Comparison of ENCODE assay signal across 11 cellular contexts in genomic region chr16:79451196-79451816, GRCh38.
A peak's percentile ranks its signal among the peaks of the same experiment; 100 is the strongest.
DNase-seq lines count a peak whose midpoint lies in the region; ATAC-seq and TF ChIP-seq lines count a peak whose summit lies in the region.
"Had no signal": no experiment of that assay in that cellular context is flagged by ENCODE, and none has a peak within 500 bp of the region (broad histone marks: within the 10 kb centered on the region; RNA-seq: fewer than 3 reads in every experiment).

No MANE protein-coding gene starts in this region.

- H3K14ac ChIP-seq in H9 (ENCODE audit: insufficient read depth, low read length): no peak overlapping the region

- peak; percentile 61 for DNase-seq in activated CD4-positive, alpha-beta T cell treated with anti-CD3 and anti-CD28 coated beads, Interleukin-2, amount 10 ng/mL, durations not matched to agents 24 days and 14 days
- no peak for DNase-seq in activated CD4-positive, alpha-beta T cell treated with anti-CD3 and anti-CD28 coated beads for 4 hours
- DNase-seq in SK-N-MC (ENCODE audit: low read depth, low spot score) (peak; percentile 28), putamen (ENCODE audit: low spot score) (peak; percentile 35), erythroblast (lab: John Stamatoyannopoulos, UW) (no peak), H9 (no peak)
- DNase-seq in activated naive CD4-positive, alpha-beta T cell treated with anti-CD3 and anti-CD28 coated beads, Interleukin-2, amount 10 ng/mL, durations not matched to agents 7 days and 5 days: no peak
- DNase-seq: caudate nucleus, NCI-H446 had no signal

- H2BK15ac ChIP-seq in H9 (ENCODE audit: low read depth, low read length): no peak overlapping the region

- H3K9ac ChIP-seq in SK-N-MC (ENCODE audit: insufficient read length) (no peak overlapping the region), H9 (ENCODE audit: extremely low read depth, insufficient read length, low read length) (no peak overlapping the region)

- H2AFZ ChIP-seq in H9 (ENCODE audit: low read length): no peak overlapping the region

- no peaks in the 10 kb centered on the region for H3K9me3 Mint-ChIP-seq in activated CD4-positive, alpha-beta T cell treated with anti-CD3 and anti-CD28 coated beads, Interleukin-2, amount 10 ng/mL, durations not matched to agents 24 days and 14 days
- peaks cover 3% of the 10 kb centered on the region for H3K9me3 Mint-ChIP-seq in activated naive CD4-positive, alpha-beta T cell treated with anti-CD3 and anti-CD28 coated beads, Interleukin-2, amount 10 ng/mL, durations not matched to agents 7 days and 5 days
- no peaks in the 10 kb centered on the region for H3K9me3 Mint-ChIP-seq in H9
- H3K9me3 Mint-ChIP-seq: natural killer cell treated with Interleukin-12 subunit alpha and Interleukin-12 subunit beta and Interleukin-15 and Interleukin-18, amount 100 ng/mL, for 72 hours had no signal

- no peak for TF ChIP-seq CTCF in H9 (conservative IDR thresholded peaks at IDR 0.05)

- peaks cover 19% of the 10 kb centered on the region for H3K27me3 Mint-ChIP-seq in activated CD4-positive, alpha-beta T cell treated with anti-CD3 and anti-CD28 coated beads, Interleukin-2, amount 10 ng/mL, durations not matched to agents 24 days and 14 days
- H3K27me3 Mint-ChIP-seq in activated naive CD4-positive, alpha-beta T cell treated with anti-CD3 and anti-CD28 coated beads, Interleukin-2, amount 10 ng/mL, durations not matched to agents 7 days and 5 days: peaks cover 8% of the 10 kb centered on the region
- peaks cover 2% of the 10 kb centered on the region; the same call in 1 of the 2 replicates for H3K27me3 Mint-ChIP-seq in H9 (ENCODE audit: low read depth)

- H3K9me3 ChIP-seq in SK-N-MC (ENCODE audit: low read depth, low read length) (no peaks in the 10 kb centered on the region), H9 (ENCODE audit: control insufficient read depth, low read depth, low read length) (no peaks in the 10 kb centered on the region)

- H2AK5ac ChIP-seq in H9 (ENCODE audit: insufficient read length, low read length): no peak overlapping the region

- no peaks in the 10 kb centered on the region for H3K23me2 ChIP-seq in H9 (ENCODE audit: insufficient read length, low read depth, low read length, poor library complexity, severe bottlenecking)

- H2BK12ac ChIP-seq in H9 (ENCODE audit: insufficient read length, low read depth, low read length): no peak overlapping the region

- CTCF ChIA-PET in activated naive CD4-positive, alpha-beta T cell treated with anti-CD3 and anti-CD28 coated beads, Interleukin-2, amount 10 ng/mL, durations not matched to agents 7 days and 5 days (lab: Charles Lee): no interaction called here

- H4K20me1 ChIP-seq in H9 (ENCODE audit: control insufficient read depth, insufficient read depth, insufficient read length): no peaks in the 10 kb centered on the region

- intact Hi-C loops in activated CD4-positive, alpha-beta T cell treated with anti-CD3 and anti-CD28 coated beads, Interleukin-2, amount 10 ng/mL, durations not matched to agents 24 days and 14 days (cut with micrococcal nuclease): loop anchor here (10.0 kb wide), 1 partner anchor 377 kb away; no protein-coding TSS in a partner anchor

- H3K18ac ChIP-seq in H9 (ENCODE audit: insufficient read length, low read depth, low read length): no peak overlapping the region

- no peak for TF ChIP-seq POLR2A in erythroblast (IDR thresholded peaks at IDR 0.05; ENCODE audit: low read length)

- no peak overlapping the region for H3T11ph ChIP-seq in H9 (ENCODE audit: low read length)

- no peak overlapping the region for H3K4ac ChIP-seq in H9 (ENCODE audit: low read depth, low read length)

- H3K4me1 Mint-ChIP-seq in activated CD4-positive, alpha-beta T cell treated with anti-CD3 and anti-CD28 coated beads, Interleukin-2, amount 10 ng/mL, durations not matched to agents 24 days and 14 days: peaks cover 14% of the 10 kb centered on the region
- H3K4me1 Mint-ChIP-seq in activated naive CD4-positive, alpha-beta T cell treated with anti-CD3 and anti-CD28 coated beads, Interleukin-2, amount 10 ng/mL, durations not matched to agents 7 days and 5 days: peaks cover 13% of the 10 kb centered on the region
- H3K4me1 Mint-ChIP-seq in H9: no peaks in the 10 kb centered on the region

- no peak overlapping the region for H2BK120ac ChIP-seq in H9 (ENCODE audit: low read depth, low read length, poor library complexity, severe bottlenecking)

- no peak overlapping the region for H4K5ac ChIP-seq in H9 (ENCODE audit: insufficient read length, low read depth, low read length)

- H3K27ac Mint-ChIP-seq in activated CD4-positive, alpha-beta T cell treated with anti-CD3 and anti-CD28 coated beads, Interleukin-2, amount 10 ng/mL, durations not matched to agents 24 days and 14 days: peak overlapping the region; percentile 31
- H3K27ac Mint-ChIP-seq in activated naive CD4-positive, alpha-beta T cell treated with anti-CD3 and anti-CD28 coated beads, Interleukin-2, amount 10 ng/mL, durations not matched to agents 7 days and 5 days: no peak overlapping the region
- no peak overlapping the region for H3K27ac Mint-ChIP-seq in H9
- H3K27ac Mint-ChIP-seq: natural killer cell treated with Interleukin-12 subunit alpha and Interleukin-12 subunit beta and Interleukin-15 and Interleukin-18, amount 100 ng/mL, for 72 hours had no signal

- no peak overlapping the region for H3K23ac ChIP-seq in H9 (ENCODE audit: insufficient read length, low read depth, low read length)

- H3K27ac ChIP-seq in SK-N-MC (peak overlapping the region; percentile 90), H9 (ENCODE audit: insufficient read length, low read depth, low read length) (no peak overlapping the region)

- no peaks in the 10 kb centered on the region for H3K79me1 ChIP-seq in H9 (ENCODE audit: insufficient read depth, low read depth, low read length, poor library complexity, severe bottlenecking)

- ATAC-seq in HG03064 (IDR thresholded peaks at IDR 0.05; ENCODE audit: low read depth, unreplicated experiment): peak; percentile 59

- H3K4me2 ChIP-seq in H9 (ENCODE audit: insufficient read depth, insufficient read length, low read length): no peak overlapping the region

- WGBS in H9 (ENCODE audit: extremely low coverage, insufficient read length, low lambda C conversion rate): no CpG with 5 or more reads among the region's 4 CpGs

- no peak overlapping the region for H2BK20ac ChIP-seq in H9 (ENCODE audit: low read depth, low read length, poor library complexity, severe bottlenecking)

- H3K36me3 Mint-ChIP-seq in activated CD4-positive, alpha-beta T cell treated with anti-CD3 and anti-CD28 coated beads, Interleukin-2, amount 10 ng/mL, durations not matched to agents 24 days and 14 days (ENCODE audit: low read depth): no peaks in the 10 kb centered on the region
- no peaks in the 10 kb centered on the region for H3K36me3 Mint-ChIP-seq in activated naive CD4-positive, alpha-beta T cell treated with anti-CD3 and anti-CD28 coated beads, Interleukin-2, amount 10 ng/mL, durations not matched to agents 7 days and 5 days
- H3K36me3 Mint-ChIP-seq in H9 (ENCODE audit: insufficient read depth in 1 of 3, low read depth in 3 of 3): no peaks in the 10 kb centered on the region
- H3K36me3 Mint-ChIP-seq: natural killer cell treated with Interleukin-12 subunit alpha and Interleukin-12 subunit beta and Interleukin-15 and Interleukin-18, amount 100 ng/mL, for 72 hours had no signal

- no peaks in the 10 kb centered on the region for H3K36me3 ChIP-seq in SK-N-MC (ENCODE audit: insufficient read depth, low read length)

- H4K8ac ChIP-seq in H9 (replicated peaks; ENCODE audit: insufficient read length, low read depth, low read length): no peak overlapping the region

- H3K27me3 ChIP-seq in H9 (ENCODE audit: insufficient read depth, low read length): no peaks in the 10 kb centered on the region

- H3K4me1 ChIP-seq in H9 (ENCODE audit: insufficient read depth, low read length): no peaks in the 10 kb centered on the region

- no peak overlapping the region for H4K91ac ChIP-seq in H9 (ENCODE audit: insufficient read length, low read depth, low read length)

- H3K56ac ChIP-seq in H9 (ENCODE audit: insufficient read length, low read depth, low read length): no peak overlapping the region

- no peak overlapping the region for H3K4me3 Mint-ChIP-seq in activated CD4-positive, alpha-beta T cell treated with anti-CD3 and anti-CD28 coated beads, Interleukin-2, amount 10 ng/mL, durations not matched to agents 24 days and 14 days
- no peak overlapping the region for H3K4me3 Mint-ChIP-seq in activated naive CD4-positive, alpha-beta T cell treated with anti-CD3 and anti-CD28 coated beads, Interleukin-2, amount 10 ng/mL, durations not matched to agents 7 days and 5 days
- no peak overlapping the region for H3K4me3 Mint-ChIP-seq in H9
- H3K4me3 Mint-ChIP-seq: natural killer cell treated with Interleukin-12 subunit alpha and Interleukin-12 subunit beta and Interleukin-15 and Interleukin-18, amount 100 ng/mL, for 72 hours had no signal

- no peaks in the 10 kb centered on the region for H3K79me2 ChIP-seq in H9 (ENCODE audit: insufficient read depth, low read length)

- H2BK5ac ChIP-seq in H9 (ENCODE audit: insufficient read length, low read length): no peak overlapping the region

- peak overlapping the region; percentile 47 for H3K4me3 ChIP-seq in SK-N-MC

Comparison
In these comparisons a context has a peak if more than half of its experiments do, and no peak if none do; other contexts are left out.
1. DNase-seq: peak in activated CD4-positive, alpha-beta T cell treated with anti-CD3 and anti-CD28 coated beads, Interleukin-2, amount 10 ng/mL, durations not matched to agents 24 days and 14 days (single experiment), SK-N-MC (single experiment) and putamen (single experiment); none in activated CD4-positive, alpha-beta T cell treated with anti-CD3 and anti-CD28 coated beads for 4 hours (0 of 2), activated naive CD4-positive, alpha-beta T cell treated with anti-CD3 and anti-CD28 coated beads, Interleukin-2, amount 10 ng/mL, durations not matched to agents 7 days and 5 days (single experiment), erythroblast (0 of 2) and H9 (single experiment).